Comparison of ENCODE assay signal across 22 cellular contexts in genomic region chr4:86160423-86160822, GRCh38.
DNase-seq lines count a peak whose midpoint lies in the region; FAIRE-seq and TF ChIP-seq lines count a peak whose summit lies in the region.
"Had no signal": no experiment of that assay in that cellular context is flagged by ENCODE, and none has a peak within 500 bp of the region (broad histone marks: within the 10 kb centered on the region; RNA-seq: fewer than 3 reads in every experiment).

No MANE protein-coding gene starts in this region.

- H3K4me2 ChIP-seq in GM23248 (ENCODE audit: unreplicated experiment): no peak overlapping the region

- H3K27ac ChIP-seq in GM23248 (no peak overlapping the region), small intestine (ENCODE audit: low read depth in 1 of 2, low read length in 1 of 2) (no peak overlapping the region), right atrium auricular region (no peak overlapping the region)
- H3K27ac ChIP-seq: C4-2B had no signal

- H3K9me3 ChIP-seq in GM23248 (ENCODE audit: low read depth) (no peaks in the 10 kb centered on the region), small intestine (ENCODE audit: control insufficient read depth, low read depth) (no peaks in the 10 kb centered on the region), right atrium auricular region (no peaks in the 10 kb centered on the region)
- H3K9me3 ChIP-seq: BE2C had no signal

- no peak for FAIRE-seq in small intestine (lab: Jason Lieb, UNC)
- FAIRE-seq: D721Med, GM12892, HepG2, HTR-8/SVneo had no signal

- H3K27ac Mint-ChIP-seq in CD14-positive monocyte: no peak overlapping the region
- H3K27ac Mint-ChIP-seq: CD8-positive, alpha-beta T cell; H9 had no signal

- H3F3A ChIP-seq in GM23248 (ENCODE audit: insufficient read depth): no peaks in the 10 kb centered on the region

- H3K36me3 Mint-ChIP-seq in CD14-positive monocyte: no peaks in the 10 kb centered on the region
- H3K36me3 Mint-ChIP-seq: CD8-positive, alpha-beta T cell had no signal

- H3K4me1 Mint-ChIP-seq in CD14-positive monocyte: no peaks in the 10 kb centered on the region

- no peak overlapping the region for H2AFZ ChIP-seq in GM23248

- H3K9ac ChIP-seq in GM23248: no peak overlapping the region

- intact Hi-C loops in CD14-positive monocyte (cut with micrococcal nuclease): no loop called here

- H3K79me2 ChIP-seq in GM23248 (ENCODE audit: insufficient read depth): no peaks in the 10 kb centered on the region

- no peaks in the 10 kb centered on the region for H4K20me1 ChIP-seq in GM23248 (ENCODE audit: insufficient read depth)

- in situ Hi-C loops in GM23248 (cut with MboI): no loop called here

- WGBS in GM23248 (ENCODE audit: low coverage in 1 of 2, low lambda C conversion rate in 2 of 2, missing lambda C conversion rate in 2 of 2), 2 experiments: 84 to 88% methylated on average over 2 of the region's 2 CpGs
- WGBS in small intestine, 3 donors: 70 to 80% (median 75%) methylated on average over 2 of the region's 2 CpGs

- H3K27me3 Mint-ChIP-seq in CD14-positive monocyte (ENCODE audit: low read depth in 3 of 3): peaks cover 0 to 1% (median 0%) of the 10 kb centered on the region in 3 donors

- H3K27me3 ChIP-seq in GM23248 (replicated peaks; ENCODE audit: insufficient read depth) (no peaks in the 10 kb centered on the region), small intestine (ENCODE audit: control insufficient read depth in 2 of 2, insufficient read depth in 2 of 2, low read length in 2 of 2) (no peaks in the 10 kb centered on the region), right atrium auricular region (no peaks in the 10 kb centered on the region)
- H3K27me3 ChIP-seq: BE2C had no signal

- H3K4me3 ChIP-seq in GM23248 (no peak overlapping the region), choroid plexus epithelial cell (ENCODE audit: low read depth, low read length) (no peak overlapping the region), small intestine (ENCODE audit: low read depth in 1 of 2, low read length in 2 of 2) (no peak overlapping the region), right atrium auricular region (no peak overlapping the region)

- no peaks in the 10 kb centered on the region for H3K36me3 ChIP-seq in GM23248 (ENCODE audit: low read depth)
- H3K36me3 ChIP-seq in small intestine (ENCODE audit: control insufficient read depth in 2 of 2, insufficient read depth in 2 of 2, low read length in 2 of 2): no peaks in the 10 kb centered on the region
- H3K36me3 ChIP-seq in right atrium auricular region: no peaks in the 10 kb centered on the region
- H3K36me3 ChIP-seq: BE2C had no signal

- TF ChIP-seq CTCF in choroid plexus epithelial cell (conservative IDR thresholded peaks at IDR 0.05; ENCODE audit: low read depth, low read length) (no peak), CD14-positive monocyte (IDR thresholded peaks at IDR 0.05) (no peak), right atrium auricular region (IDR thresholded peaks at IDR 0.05) (no peak)

- DNase-seq in GM23248 (peak; percentile 18), astrocyte of the hippocampus (ENCODE audit: low read depth, low spot score) (peak; percentile 71), choroid plexus epithelial cell (ENCODE audit: low read depth) (peak; percentile 39), renal cortical epithelial cell (ENCODE audit: low read depth) (peak; percentile 21), small intestine (no peak), CD14-positive monocyte (ENCODE audit: low spot score) (no peak), right atrium auricular region (ENCODE audit: low spot score) (no peak), AML-193 (lab: John Stamatoyannopoulos, UW) (no peak)
- DNase-seq: ACHN; BE2C; CD8-positive, alpha-beta T cell; COR-L47; DMS153; DMS79 treated with DMSO at 0.1 percent for 48 hours; GDM1; GOT3; H9 had no signal

- H3K9me3 Mint-ChIP-seq in CD14-positive monocyte: peaks cover 0 to under 1% (median 0%) of the 10 kb centered on the region in 7 donors
- H3K9me3 Mint-ChIP-seq: CD8-positive, alpha-beta T cell; H9 had no signal

- no peak overlapping the region for H3K4me3 Mint-ChIP-seq in CD14-positive monocyte
- H3K4me3 Mint-ChIP-seq: CD8-positive, alpha-beta T cell; H9 had no signal

- H3K9me2 ChIP-seq in GM23248 (ENCODE audit: insufficient read depth): no peaks in the 10 kb centered on the region

- H3K4me1 ChIP-seq in GM23248 (ENCODE audit: insufficient read depth) (0 out of 2 replicates have a peak, but pooled peaks cover 7% of the 10 kb centered on the region), small intestine (ENCODE audit: control insufficient read depth in 2 of 2, insufficient read depth in 1 of 2, low read depth in 1 of 2, low read length in 1 of 2) (no peaks in the 10 kb centered on the region), right atrium auricular region (no peaks in the 10 kb centered on the region)
- H3K4me1 ChIP-seq: BE2C had no signal

Comparison
In these comparisons a context has a peak if more than half of its experiments do, and no peak if none do; other contexts are left out.
1. DNase-seq: peak in GM23248 (single experiment), astrocyte of the hippocampus (single experiment), choroid plexus epithelial cell (single experiment) and renal cortical epithelial cell (single experiment); none in small intestine (single experiment), CD14-positive monocyte (single experiment), right atrium auricular region (single experiment) and AML-193 (0 of 2).